ENCODE assay signal across 30 cellular contexts in genomic region chr16:86974120-86974519, GRCh38.
"Had no signal": no experiment of that assay in that cellular context is flagged by ENCODE, and none has a peak within 500 bp of the region (broad histone marks: within the 10 kb centered on the region; RNA-seq: fewer than 3 reads in every experiment).

No MANE protein-coding gene starts in this region.

- DNase-seq: activated CD4-positive, alpha-beta memory T cell treated with anti-CD3 and anti-CD28 coated beads, Interleukin-2, amount 10 ng/mL, durations not matched to agents 7 days and 5 days; activated CD4-positive, alpha-beta T cell treated with anti-CD3 and anti-CD28 coated beads for 36 hours; activated CD4-positive, alpha-beta T cell treated with anti-CD3 and anti-CD28 coated beads, Interleukin-2, amount 10 ng/mL, durations not matched to agents 7 days and 5 days; activated CD4-positive, alpha-beta T cell treated with anti-CD3 and anti-CD28 coated beads, Interleukin-2, amount 50 U/mL, for 4 hours; activated CD4-positive, CD25-positive, alpha-beta regulatory T cell; activated CD4-positive, CD25-positive, alpha-beta regulatory T cell treated with anti-CD3 and anti-CD28 coated beads, Interleukin-2, amount 50 U/mL, for 72 hours; activated CD8-positive, alpha-beta memory T cell treated with anti-CD3 and anti-CD28 coated beads, Interleukin-2, amount 50 U/mL, for 48 hours; activated gamma-delta T cell; activated naive CD4-positive, alpha-beta T cell; activated naive CD4-positive, alpha-beta T cell treated with anti-CD3 and anti-CD28 coated beads, Interleukin-2, amount 10 ng/mL, durations not matched to agents 7 days and 5 days; activated T-cell treated with anti-CD3 and anti-CD28 coated beads for 4 hours; activated T-cell treated with anti-CD3 and anti-CD28 coated beads, Interleukin-2, amount 50 U/mL, for 24 hours; activated T-cell treated with anti-CD3 and anti-CD28 coated beads, Interleukin-2, amount 50 U/mL, for 72 hours; adrenal gland; amygdala; body of pancreas; caudate nucleus; colonic mucosa; effector CD8-positive, alpha-beta T cell; esophagus squamous epithelium; foreskin melanocyte; T-helper 1 cell; T-helper 17 cell; T1000 had no signal

- FAIRE-seq: endometrium, endothelial cell of umbilical vein had no signal

- H3K36me3 ChIP-seq: adrenal gland, colonic mucosa, esophagus squamous epithelium, gastroesophageal sphincter had no signal

- H3K27me3 ChIP-seq: adrenal gland, body of pancreas, colonic mucosa had no signal

- H3K27me3 Mint-ChIP-seq: activated CD4-positive, alpha-beta memory T cell treated with anti-CD3 and anti-CD28 coated beads, Interleukin-2, amount 10 ng/mL, durations not matched to agents 7 days and 5 days; activated CD4-positive, alpha-beta T cell treated with anti-CD3 and anti-CD28 coated beads, Interleukin-2, amount 10 ng/mL, durations not matched to agents 7 days and 5 days; activated naive CD4-positive, alpha-beta T cell treated with anti-CD3 and anti-CD28 coated beads, Interleukin-2, amount 10 ng/mL, durations not matched to agents 7 days and 5 days had no signal

- H3K4me1 ChIP-seq: adrenal gland, body of pancreas, colonic mucosa, esophagus squamous epithelium, gastroesophageal sphincter had no signal

- H3K9me3 Mint-ChIP-seq: activated CD4-positive, alpha-beta memory T cell treated with anti-CD3 and anti-CD28 coated beads, Interleukin-2, amount 10 ng/mL, durations not matched to agents 7 days and 5 days; activated naive CD4-positive, alpha-beta T cell treated with anti-CD3 and anti-CD28 coated beads, Interleukin-2, amount 10 ng/mL, durations not matched to agents 7 days and 5 days; activated naive CD4-positive, alpha-beta T cell treated with anti-CD3 and anti-CD28 coated beads, Interleukin-2, amount 50 U/mL, for 72 hours; activated T-cell treated with anti-CD3 and anti-CD28 coated beads, Interleukin-2, amount 50 U/mL, for 24 hours; T-helper 2 cell treated with Interferon-gamma antibody and Interleukin-4, amounts not matched to agents 5 μg/mL and 100 μg/mL, for 36 hours had no signal

- H3K27ac ChIP-seq: adrenal gland, body of pancreas, colonic mucosa, epithelial cell of prostate, esophagus squamous epithelium, gastroesophageal sphincter had no signal

- H3K36me3 Mint-ChIP-seq: activated naive CD4-positive, alpha-beta T cell treated with anti-CD3 and anti-CD28 coated beads, Interleukin-2, amount 10 ng/mL, durations not matched to agents 7 days and 5 days; activated naive CD4-positive, alpha-beta T cell treated with anti-CD3 and anti-CD28 coated beads, Interleukin-2, amount 50 U/mL, for 72 hours had no signal

- H3K4me1 Mint-ChIP-seq: activated CD4-positive, alpha-beta memory T cell treated with anti-CD3 and anti-CD28 coated beads, Interleukin-2, amount 10 ng/mL, durations not matched to agents 7 days and 5 days; activated CD4-positive, alpha-beta T cell treated with anti-CD3 and anti-CD28 coated beads for 36 hours; activated CD4-positive, alpha-beta T cell treated with anti-CD3 and anti-CD28 coated beads, Interleukin-2, amount 10 ng/mL, durations not matched to agents 7 days and 5 days; activated naive CD4-positive, alpha-beta T cell treated with anti-CD3 and anti-CD28 coated beads, Interleukin-2, amount 10 ng/mL, durations not matched to agents 7 days and 5 days; T-helper 17 cell had no signal

- H3K9me3 ChIP-seq: adrenal gland, colonic mucosa, esophagus squamous epithelium had no signal

- ATAC-seq: activated CD4-positive, alpha-beta T cell treated with anti-CD3 and anti-CD28 coated beads for 36 hours; activated naive CD4-positive, alpha-beta T cell treated with anti-CD3 and anti-CD28 coated beads, Interleukin-2, amount 50 U/mL, for 72 hours; activated T-cell treated with anti-CD3 and anti-CD28 coated beads, Interleukin-2, amount 50 U/mL, for 72 hours; body of pancreas; gastroesophageal sphincter; T-helper 17 cell had no signal

- H3K4me3 ChIP-seq: adrenal gland, body of pancreas, colonic mucosa, esophagus squamous epithelium, gastroesophageal sphincter had no signal

- H3K27ac Mint-ChIP-seq: activated CD4-positive, alpha-beta memory T cell treated with anti-CD3 and anti-CD28 coated beads, Interleukin-2, amount 10 ng/mL, durations not matched to agents 7 days and 5 days; activated CD4-positive, alpha-beta T cell treated with anti-CD3 and anti-CD28 coated beads for 36 hours; activated CD4-positive, alpha-beta T cell treated with anti-CD3 and anti-CD28 coated beads, Interleukin-2, amount 10 ng/mL, durations not matched to agents 7 days and 5 days; activated naive CD4-positive, alpha-beta T cell treated with anti-CD3 and anti-CD28 coated beads, Interleukin-2, amount 10 ng/mL, durations not matched to agents 7 days and 5 days; activated naive CD4-positive, alpha-beta T cell treated with anti-CD3 and anti-CD28 coated beads, Interleukin-2, amount 50 U/mL, for 72 hours; activated T-cell treated with anti-CD3 and anti-CD28 coated beads, Interleukin-2, amount 50 U/mL, for 24 hours; activated T-cell treated with anti-CD3 and anti-CD28 coated beads, Interleukin-2, amount 50 U/mL, for 72 hours; T-helper 17 cell; T-helper 2 cell treated with Interferon-gamma antibody and Interleukin-4, amounts not matched to agents 5 μg/mL and 100 μg/mL, for 36 hours had no signal

- H3K4me3 Mint-ChIP-seq: activated CD4-positive, alpha-beta memory T cell treated with anti-CD3 and anti-CD28 coated beads, Interleukin-2, amount 10 ng/mL, durations not matched to agents 7 days and 5 days; activated CD4-positive, alpha-beta T cell treated with anti-CD3 and anti-CD28 coated beads for 36 hours; activated CD4-positive, alpha-beta T cell treated with anti-CD3 and anti-CD28 coated beads, Interleukin-2, amount 10 ng/mL, durations not matched to agents 7 days and 5 days; activated naive CD4-positive, alpha-beta T cell treated with anti-CD3 and anti-CD28 coated beads, Interleukin-2, amount 10 ng/mL, durations not matched to agents 7 days and 5 days; activated T-cell treated with anti-CD3 and anti-CD28 coated beads, Interleukin-2, amount 50 U/mL, for 24 hours; activated T-cell treated with anti-CD3 and anti-CD28 coated beads, Interleukin-2, amount 50 U/mL, for 72 hours; T-helper 17 cell; T-helper 2 cell treated with Interferon-gamma antibody and Interleukin-4, amounts not matched to agents 5 μg/mL and 100 μg/mL, for 36 hours had no signal
